24 cellular contexts compared by ENCODE assay signal in the genomic region with DNA sequence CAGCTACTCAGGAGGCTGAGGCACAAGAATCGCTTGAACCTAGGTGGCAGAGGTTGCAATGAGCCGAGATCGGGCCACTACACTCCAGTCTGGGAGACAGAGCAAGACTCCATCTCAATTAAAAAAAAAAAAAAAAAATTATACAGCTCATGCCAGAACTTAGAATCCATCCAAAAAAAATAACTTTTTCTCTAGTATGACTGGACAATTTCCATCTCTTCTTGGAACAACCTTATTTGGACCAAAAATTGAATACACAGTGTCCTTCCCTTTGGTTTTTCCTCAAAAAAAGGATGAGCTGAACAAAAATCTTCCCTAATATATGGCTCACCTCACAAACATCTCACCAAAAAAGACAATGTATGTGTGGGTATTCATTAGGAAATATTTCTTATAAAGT.
A peak's percentile ranks its signal among the peaks of the same experiment; 100 is the strongest.
DNase-seq lines count a peak whose midpoint lies in the region; ATAC-seq and TF ChIP-seq lines count a peak whose summit lies in the region.
"Had no signal": no experiment of that assay in that cellular context is flagged by ENCODE, and none has a peak within 500 bp of the region (broad histone marks: within the 10 kb centered on the region; RNA-seq: fewer than 3 reads in every experiment).

No MANE protein-coding gene starts in this region.

- H3K4me1 Mint-ChIP-seq in type B pancreatic cell (ENCODE audit: unreplicated experiment): peaks cover 10% of the 10 kb centered on the region

- H3K27me3 Mint-ChIP-seq in type B pancreatic cell: no peaks in the 10 kb centered on the region
- H3K27me3 Mint-ChIP-seq: CD4-positive, alpha-beta memory T cell had no signal

- TF ChIP-seq CTCF in fibroblast of the aortic adventitia (IDR thresholded peaks at IDR 0.05; ENCODE audit: insufficient read depth, low read length) (no peak), type B pancreatic cell (conservative IDR thresholded peaks at IDR 0.05) (no peak)

- DNase-seq in Right ventricle myocardium superior (no peak), cardiac septum (ENCODE audit: low spot score) (no peak), fibroblast of the aortic adventitia (ENCODE audit: low read depth) (peak; percentile 53), sciatic nerve (ENCODE audit: low spot score) (no peak), type B pancreatic cell (ENCODE audit: extremely low spot score, unreplicated experiment) (no peak), RKO (ENCODE audit: low spot score) (no peak), NAMALWA (ENCODE audit: low spot score) (no peak)
- DNase-seq: 8988T; Caco-2; CD4-positive, alpha-beta memory T cell; DMS 273 treated with DMSO at 0.1 percent for 48 hours; DMS79 treated with DMSO at 0.1 percent for 48 hours; MM.1S; NCI-H1092 treated with DMSO at 0.1 percent for 48 hours; NCI-H1436 treated with DMSO at 0.1 percent for 48 hours; NCI-H2029 treated with DMSO at 0.1 percent for 48 hours; NCI-H2171; NCI-H524 treated with DMSO at 0.1 percent for 48 hours; NCI-H82; Peyer's patch had no signal

- H3K36me3 Mint-ChIP-seq in type B pancreatic cell: peaks cover 13% of the 10 kb centered on the region

- H3K9me3 Mint-ChIP-seq in type B pancreatic cell: peaks cover 4% of the 10 kb centered on the region

- no peak overlapping the region for H3K4me3 ChIP-seq in fibroblast of the aortic adventitia (ENCODE audit: low read depth, low read length)
- H3K4me3 ChIP-seq: BLaER1 treated with 17β-estradiol and CSF1 and Interleukin-3, amounts not matched to agents 10 nM and 100 nM; GM12878; HAP-1; Peyer's patch had no signal

- no peak overlapping the region for H3K4me3 Mint-ChIP-seq in type B pancreatic cell
- H3K4me3 Mint-ChIP-seq: CD4-positive, alpha-beta memory T cell had no signal

- peak overlapping the region; percentile 87 for H3K27ac Mint-ChIP-seq in type B pancreatic cell

- intact Hi-C loops in Right ventricle myocardium superior (cut with DNase I) (no loop called here), cardiac septum (cut with DNase I) (no loop called here), sciatic nerve (cut with DNase I) (no loop called here)

- ATAC-seq in Right ventricle myocardium superior (ENCODE audit: poor library complexity): peak; percentile 54
- peak; percentile 90 for ATAC-seq in sciatic nerve
- ATAC-seq in HG02610 (IDR thresholded peaks at IDR 0.05; ENCODE audit: unreplicated experiment): no peak
- ATAC-seq: GM12878 had no signal
